In the genomic region with DNA sequence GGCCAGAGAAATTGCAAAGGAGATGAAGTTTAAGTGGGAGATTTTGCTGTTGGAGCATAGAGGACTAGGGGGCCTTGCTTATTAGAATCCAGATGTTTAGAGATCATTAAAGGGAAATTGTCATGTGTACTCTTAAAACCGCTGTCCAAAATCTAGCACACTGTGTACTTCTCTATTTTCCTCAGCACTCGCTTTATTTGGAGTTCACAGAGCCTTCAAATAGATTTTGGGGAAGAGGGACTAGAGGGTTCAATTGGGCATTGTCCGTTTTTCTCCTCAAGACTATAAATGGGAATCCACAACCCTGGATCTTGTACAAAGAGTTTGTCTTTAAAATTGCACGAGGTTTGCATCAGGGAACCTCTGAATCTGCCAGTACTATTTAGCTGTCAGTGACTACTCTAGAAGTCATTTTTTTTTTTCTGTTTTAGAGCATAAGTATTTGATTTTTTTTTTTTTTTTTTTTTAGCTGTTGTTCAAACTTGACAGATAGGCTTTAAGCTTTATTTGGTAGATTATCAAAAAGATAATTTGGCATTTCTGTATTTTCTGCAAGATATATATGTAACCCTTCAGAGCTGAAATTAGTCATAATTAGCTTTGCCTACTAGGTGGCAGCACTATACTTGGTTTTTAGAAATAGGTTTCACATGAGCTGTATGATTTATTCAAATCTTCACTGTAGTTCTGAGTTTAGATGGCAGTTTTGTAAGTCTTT, we compare ENCODE assay signal across 8 cellular contexts. TPM values are rescaled to one million over a fixed set of nuclear protein-coding genes. Genes with fewer than 3 reads are reported as not detected.
DNase-seq lines count a peak whose midpoint lies in the region; ATAC-seq and TF ChIP-seq lines count a peak whose summit lies in the region.

No MANE protein-coding gene starts in this region.

- DNase-seq in Caki2 (ENCODE audit: low read depth), result peak; percentile 26
- peak; percentile 55 for DNase-seq in SK-MEL-5 (ENCODE audit: low read depth, low spot score)
- DNase-seq in fibroblast of villous mesenchyme (ENCODE audit: low read depth), result peak; percentile 63
- DNase-seq in stimulated activated effector memory CD8-positive, alpha-beta T cell treated with anti-CD3 and anti-CD28 coated beads, Interleukin-12 subunit alpha, Interleukin-12 subunit beta, amount 100 ng/mL, for 72 hours (ENCODE audit: low spot score in 2 of 2), result no peak
- DNase-seq in 8988T, result no peak
- no peak for DNase-seq in GDM1 (lab: John Stamatoyannopoulos, UW)

- no peaks in the 10 kb centered on the region for H3K9me3 Mint-ChIP-seq in stimulated activated effector memory CD8-positive, alpha-beta T cell treated with anti-CD3 and anti-CD28 coated beads, Interleukin-12 subunit alpha, Interleukin-12 subunit beta, amount 100 ng/mL, for 72 hours

- in situ Hi-C loops in Caki2 (cut with HindIII; ENCODE audit: low pct_unique_long_range_greater_than_20kb, low sequenced_read_pairs), result no loop called here
- in situ Hi-C loops in SK-MEL-5 (cut with HindIII; ENCODE audit: low pct_unique_long_range_greater_than_20kb, low sequenced_read_pairs), result no loop called here

- H3K4me3 ChIP-seq in fibroblast of villous mesenchyme (ENCODE audit: low read depth, low read length), result no peak overlapping the region

- no peak overlapping the region for H3K4me3 Mint-ChIP-seq in stimulated activated effector memory CD8-positive, alpha-beta T cell treated with anti-CD3 and anti-CD28 coated beads, Interleukin-12 subunit alpha, Interleukin-12 subunit beta, amount 100 ng/mL, for 72 hours

- ATAC-seq in GM19023 (IDR thresholded peaks at IDR 0.05; ENCODE audit: unreplicated experiment), result peak; percentile 57
- peak; percentile 77 for ATAC-seq in HG03469 (IDR thresholded peaks at IDR 0.05; ENCODE audit: unreplicated experiment)
- ATAC-seq in stimulated activated effector memory CD8-positive, alpha-beta T cell treated with anti-CD3 and anti-CD28 coated beads, Interleukin-12 subunit alpha, Interleukin-12 subunit beta, amount 100 ng/mL, for 72 hours, result peak; percentile 59

- no peak overlapping the region for H3K27ac Mint-ChIP-seq in stimulated activated effector memory CD8-positive, alpha-beta T cell treated with anti-CD3 and anti-CD28 coated beads, Interleukin-12 subunit alpha, Interleukin-12 subunit beta, amount 100 ng/mL, for 72 hours

- H3K4me1 Mint-ChIP-seq in stimulated activated effector memory CD8-positive, alpha-beta T cell treated with anti-CD3 and anti-CD28 coated beads, Interleukin-12 subunit alpha, Interleukin-12 subunit beta, amount 100 ng/mL, for 72 hours, result peaks cover 5% of the 10 kb centered on the region

- peaks cover 89% of the 10 kb centered on the region for H3K36me3 Mint-ChIP-seq in stimulated activated effector memory CD8-positive, alpha-beta T cell treated with anti-CD3 and anti-CD28 coated beads, Interleukin-12 subunit alpha, Interleukin-12 subunit beta, amount 100 ng/mL, for 72 hours

- peak; percentile 56 for TF ChIP-seq CTCF in fibroblast of villous mesenchyme (IDR thresholded peaks at IDR 0.05; ENCODE audit: insufficient read depth, low read depth, low read length)

RNA-seq across cellular contexts. Expression of gene PMS1, which starts 14.2 kb away (rescaled TPM):
- total RNA-seq in Caki2 (2014; rRNA removed; shearing (Covaris generic); ENCODE audit: low replicate concordance), result 11.1 and 19.2 TPM in 2 replicates
- 13.6 and 15.9 TPM in 2 replicates for total RNA-seq in SK-MEL-5 (2014; rRNA removed; shearing (Covaris generic))
- 7.9 and 11.0 TPM in 2 replicates for polyA plus RNA-seq in SK-MEL-5 (2015; cell fraction: cytosol; rRNA removed)
- polyA plus RNA-seq in SK-MEL-5 (2015; cell fraction: nucleus; rRNA removed), result 32.8 and 36.4 TPM in 2 replicates
- total RNA-seq in fibroblast of villous mesenchyme, result 19.3 and 40.2 TPM in 2 replicates

RNA-seq across cellular contexts. Expression of gene ORMDL1, which starts 14.3 kb away (rescaled TPM):
- 33.8 and 39.8 TPM in 2 replicates for total RNA-seq in Caki2 (2014; rRNA removed; shearing (Covaris generic); ENCODE audit: low replicate concordance)
- 80.6 and 90.7 TPM in 2 replicates for total RNA-seq in SK-MEL-5 (2014; rRNA removed; shearing (Covaris generic))
- 41.3 and 43.4 TPM in 2 replicates for polyA plus RNA-seq in SK-MEL-5 (2015; cell fraction: cytosol; rRNA removed)
- polyA plus RNA-seq in SK-MEL-5 (2015; cell fraction: nucleus; rRNA removed), result 493 and 563 TPM in 2 replicates
- 32.9 and 57.4 TPM in 2 replicates for total RNA-seq in fibroblast of villous mesenchyme

RNA-seq across cellular contexts. Expression of gene OSGEPL1, which starts 35.9 kb away (rescaled TPM):
- total RNA-seq in Caki2 (2014; rRNA removed; shearing (Covaris generic); ENCODE audit: low replicate concordance), result 11.2 and 25.5 TPM in 2 replicates
- total RNA-seq in SK-MEL-5 (2014; rRNA removed; shearing (Covaris generic)), result 27.4 and 32.3 TPM in 2 replicates
- polyA plus RNA-seq in SK-MEL-5 (2015; cell fraction: cytosol; rRNA removed), result 15.5 and 16.2 TPM in 2 replicates
- polyA plus RNA-seq in SK-MEL-5 (2015; cell fraction: nucleus; rRNA removed), result 35.1 and 49.4 TPM in 2 replicates
- 7.4 and 12.5 TPM in 2 replicates for total RNA-seq in fibroblast of villous mesenchyme

Comparison
In these comparisons a context has a peak if more than half of its experiments do, and no peak if none do; other contexts are left out.
1. DNase-seq: peak in Caki2 (single experiment), SK-MEL-5 (single experiment) and fibroblast of villous mesenchyme (single experiment); none in stimulated activated effector memory CD8-positive, alpha-beta T cell treated with anti-CD3 and anti-CD28 coated beads, Interleukin-12 subunit alpha, Interleukin-12 subunit beta, amount 100 ng/mL, for 72 hours (0 of 2), 8988T (single experiment) and GDM1 (single experiment).
2. Peak in every context shown above with its lines, with median percentiles within 50 percentile points of each other: ATAC-seq.